ENCODE assay signal across 24 cellular contexts in genomic region chr4:141957416-141957815, GRCh38.
DNase-seq lines count a peak whose midpoint lies in the region; ATAC-seq, FAIRE-seq and TF ChIP-seq lines count a peak whose summit lies in the region.
"Had no signal": no experiment of that assay in that cellular context is flagged by ENCODE, and none has a peak within 500 bp of the region (broad histone marks: within the 10 kb centered on the region; RNA-seq: fewer than 3 reads in every experiment).

No MANE protein-coding gene starts in this region.

- no peak overlapping the region for H3K9ac ChIP-seq in K562 (ENCODE audit: insufficient read depth in 1 of 2, low read depth in 2 of 2, low read length in 2 of 2)

- peaks cover 7% of the 10 kb centered on the region for H3K27me3 Mint-ChIP-seq in activated T-cell treated with anti-CD3 and anti-CD28 coated beads, Interleukin-2, amount 50 U/mL, for 24 hours
- H3K27me3 Mint-ChIP-seq: B cell; CD4-positive, CD25-positive, alpha-beta regulatory T cell had no signal

- no peak for FAIRE-seq in K562 (lab: Jason Lieb, UNC)
- FAIRE-seq: D721Med, GM12878, GM19239, HTR-8/SVneo had no signal

- DNase-seq in AG09309 (ENCODE audit: low read depth) (peak; percentile 24), EH (ENCODE audit: low read depth) (peak; percentile 62), K562 (ENCODE audit: extremely low read depth in 1 of 4, low spot score in 3 of 4) (no peak), osteoblast (ENCODE audit: insufficient read length, low spot score, missing footprints) (no peak), NCI-H774 (lab: John Stamatoyannopoulos, UW) (no peak)
- DNase-seq in activated T-cell treated with anti-CD3 and anti-CD28 coated beads, Interleukin-2, amount 50 U/mL, for 24 hours: no peak
- DNase-seq: ACHN; C1 segment of cervical spinal cord; Caco-2; CD4-positive, CD25-positive, alpha-beta regulatory T cell; GDM1; GOT3; H7; HFFc6; IMR-90; Karpas-422; KBM-7 had no signal

- H3K79me2 ChIP-seq in K562 (ENCODE audit: control insufficient read depth, insufficient read depth, low read length) (no peaks in the 10 kb centered on the region), osteoblast (ENCODE audit: insufficient read depth, low read length) (no peaks in the 10 kb centered on the region)

- H2AFZ ChIP-seq in K562 (ENCODE audit: low read depth, low read length) (0 out of 2 replicates have a peak overlapping the region, but pooled peaks have one; percentile 40), osteoblast (ENCODE audit: low read length) (peak overlapping the region; percentile 62)

- intact Hi-C loops in K562 (cut with micrococcal nuclease): no loop called here

- no peak for TF ChIP-seq EP300 in K562 (IDR thresholded peaks at IDR 0.05; ENCODE audit: low read length)

- no peak for TF ChIP-seq RAD21 in K562 (CRISPR knock-in tag; conservative IDR thresholded peaks at IDR 0.05 in 1 of 2, IDR thresholded peaks at IDR 0.05 in 1 of 2)

- no peak overlapping the region for H3K27ac ChIP-seq in K562 (ENCODE audit: extremely low read depth, low read depth, low read length)
- no peak overlapping the region for H3K27ac ChIP-seq in osteoblast (ENCODE audit: low read depth, low read length)

- POLR2A ChIA-PET in K562 (lab: Yijun Ruan, JAX): no interaction called here

- BruUV-seq in K562 (replicated peaks; lab: Mats Ljungman, UMichigan): no TSS peak

- in situ Hi-C loops in K562 (cut with MboI): no loop called here

- H3K4me1 Mint-ChIP-seq in activated T-cell treated with anti-CD3 and anti-CD28 coated beads, Interleukin-2, amount 50 U/mL, for 24 hours (ENCODE audit: low read depth): no peaks in the 10 kb centered on the region
- H3K4me1 Mint-ChIP-seq: B cell; CD4-positive, CD25-positive, alpha-beta regulatory T cell had no signal

- no peaks in the 10 kb centered on the region for H3K9me1 ChIP-seq in K562 (ENCODE audit: control insufficient read depth, insufficient read depth, low read length)

- ATAC-seq in K562: no peak
- ATAC-seq in HG03039 (IDR thresholded peaks at IDR 0.05; ENCODE audit: unreplicated experiment): no peak
- ATAC-seq: GM12878, HCT116 had no signal

- H3K4me2 ChIP-seq in K562 (ENCODE audit: insufficient read depth, low read length): no peak overlapping the region
- peak overlapping the region; percentile 58 for H3K4me2 ChIP-seq in osteoblast (ENCODE audit: insufficient read depth, low read length)

- H3K27me3 ChIP-seq in K562 (ENCODE audit: control insufficient read depth in 2 of 2, insufficient read depth in 2 of 2, low read length in 2 of 2) (no peaks in the 10 kb centered on the region), osteoblast (ENCODE audit: insufficient read depth, low read length) (no peaks in the 10 kb centered on the region)

- no peaks in the 10 kb centered on the region for H3K9me3 ChIP-seq in K562 (replicated peaks; ENCODE audit: control insufficient read depth, insufficient read depth, low read depth, low read length)
- no peaks in the 10 kb centered on the region for H3K9me3 ChIP-seq in osteoblast (ENCODE audit: low read depth, low read length)
- H3K9me3 ChIP-seq: Caco-2 had no signal

- H3K4me3 Mint-ChIP-seq in activated T-cell treated with anti-CD3 and anti-CD28 coated beads, Interleukin-2, amount 50 U/mL, for 24 hours: no peak overlapping the region
- H3K4me3 Mint-ChIP-seq: B cell; CD4-positive, CD25-positive, alpha-beta regulatory T cell; HFFc6 had no signal

- CTCF ChIA-PET in K562 (lab: Yijun Ruan, JAX; ENCODE audit: low intra/inter-chr PET ratio): no interaction called here

- H3K36me3 ChIP-seq in K562 (ENCODE audit: control insufficient read depth, insufficient read depth, low read length) (no peaks in the 10 kb centered on the region), osteoblast (ENCODE audit: insufficient read depth, low read length) (no peaks in the 10 kb centered on the region)

- no peaks in the 10 kb centered on the region for H3K9me3 Mint-ChIP-seq in activated T-cell treated with anti-CD3 and anti-CD28 coated beads, Interleukin-2, amount 50 U/mL, for 24 hours
- H3K9me3 Mint-ChIP-seq: HFFc6 had no signal

- H3K4me3 ChIP-seq in AG09309 (ENCODE audit: control insufficient read depth, low read depth, low read length) (no peak overlapping the region), K562 (no peak overlapping the region), osteoblast (ENCODE audit: insufficient read depth, low read length) (peak overlapping the region; percentile 23)
- H3K4me3 ChIP-seq: GM12878 had no signal

- H4K20me1 ChIP-seq in K562 (replicated peaks; ENCODE audit: control insufficient read depth, insufficient read depth, low read length) (no peaks in the 10 kb centered on the region), osteoblast (ENCODE audit: insufficient read depth, low read length) (no peaks in the 10 kb centered on the region)

- no peak for TF ChIP-seq POLR2A in K562 (conservative IDR thresholded peaks at IDR 0.05)

- H3K27ac Mint-ChIP-seq in activated T-cell treated with anti-CD3 and anti-CD28 coated beads, Interleukin-2, amount 50 U/mL, for 24 hours: no peak overlapping the region
- H3K27ac Mint-ChIP-seq: B cell; CD4-positive, CD25-positive, alpha-beta regulatory T cell; HFFc6 had no signal

- no peak for TF ChIP-seq CTCF in AG09309 (IDR thresholded peaks at IDR 0.05; ENCODE audit: control insufficient read depth, insufficient read depth, low read depth, low read length, missing control alignments)
- no peak for TF ChIP-seq CTCF in K562 (IDR thresholded peaks at IDR 0.05 in 2 of 3, conservative IDR thresholded peaks at IDR 0.05 in 1 of 3; ENCODE audit: insufficient read depth in 2 of 3, low read depth in 1 of 3, low read length in 3 of 3)
- TF ChIP-seq CTCF in osteoblast (IDR thresholded peaks at IDR 0.05; ENCODE audit: extremely low read depth, low read depth, low read length): no peak

- WGBS in K562 (ENCODE audit: insufficient coverage, low coverage, missing lambda C conversion rate): 8% methylated on average over 4 of the region's 4 CpGs

- H3K36me3 Mint-ChIP-seq in activated T-cell treated with anti-CD3 and anti-CD28 coated beads, Interleukin-2, amount 50 U/mL, for 24 hours (ENCODE audit: low read depth): no peaks in the 10 kb centered on the region
- H3K36me3 Mint-ChIP-seq: CD4-positive, CD25-positive, alpha-beta regulatory T cell had no signal

- H3K4me1 ChIP-seq in K562 (replicated peaks in 1 of 2; ENCODE audit: control insufficient read depth in 2 of 2, insufficient read depth in 2 of 2, low read length in 2 of 2) (no peaks in the 10 kb centered on the region), osteoblast (ENCODE audit: insufficient read depth, low read length) (no peaks in the 10 kb centered on the region)
- H3K4me1 ChIP-seq: Caco-2 had no signal

TF ChIP-seq in K562, 482 proteins besides CTCF, POLR2A, EP300 and RAD21:
- TF ChIP-seq NFYB (IDR thresholded peaks at IDR 0.05; ENCODE audit: extremely low read depth, insufficient read length) (no peak), ZNF830 (CRISPR knock-in tag; IDR thresholded peaks at IDR 0.05) (no peak), SRSF1 (IDR thresholded peaks at IDR 0.05; ENCODE audit: low read depth, low read length) (no peak), SMARCA5 (IDR thresholded peaks at IDR 0.05) (no peak), ELK1 (CRISPR knock-in tag; IDR thresholded peaks at IDR 0.05) (no peak), E2F4 (CRISPR knock-in tag; IDR thresholded peaks at IDR 0.05; ENCODE audit: low read depth) (no peak), RBM22 (IDR thresholded peaks at IDR 0.05; ENCODE audit: low read depth, low read length, poor library complexity, severe bottlenecking) (no peak)

Comparison
In these comparisons a context has a peak if more than half of its experiments do, and no peak if none do; other contexts are left out.
1. DNase-seq: peak in AG09309 (single experiment) and EH (single experiment); none in K562 (0 of 4), osteoblast (single experiment), activated T-cell treated with anti-CD3 and anti-CD28 coated beads, Interleukin-2, amount 50 U/mL, for 24 hours (single experiment) and NCI-H774 (single experiment).